ENCODE assay signal across 1 cellular context in the genomic region with DNA sequence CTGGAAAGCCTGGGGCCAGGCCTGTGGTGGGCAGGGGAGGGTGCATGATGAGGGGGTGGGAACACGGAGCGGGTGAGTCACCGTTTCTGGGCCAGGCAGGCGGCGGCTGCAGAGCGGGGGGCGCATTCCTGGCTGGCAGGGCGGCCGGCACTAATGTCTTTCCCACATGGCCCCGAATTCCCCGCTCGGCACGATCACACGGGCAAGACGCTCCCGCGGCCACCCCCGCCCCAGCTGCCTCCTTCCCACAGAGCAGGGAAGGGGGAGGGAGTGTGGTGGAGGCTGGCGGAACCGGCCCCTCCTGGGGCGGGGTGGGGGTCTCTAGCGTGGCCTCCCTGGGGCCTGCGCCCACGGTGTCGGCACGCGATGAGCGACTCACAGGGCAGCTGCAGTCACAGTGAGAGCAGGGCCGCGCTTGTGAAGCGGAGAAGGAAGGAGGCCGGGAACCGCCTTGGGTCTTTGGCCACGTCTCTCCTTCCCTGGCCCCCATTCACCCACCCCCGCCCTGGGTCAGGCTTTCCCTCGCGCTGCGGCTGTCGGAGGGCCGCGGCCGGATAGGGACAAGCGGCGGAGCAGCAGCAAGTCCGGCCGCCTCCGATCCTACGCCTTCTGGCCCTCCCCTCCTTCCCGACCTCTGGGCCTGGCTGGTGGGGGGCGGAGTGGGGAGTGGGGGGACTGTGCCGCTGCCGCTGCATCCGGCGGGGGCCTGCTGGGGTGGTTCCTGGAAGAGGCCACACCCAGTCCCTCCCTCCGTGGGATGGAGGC.
TF ChIP-seq lines count a peak whose summit lies in the region.

No MANE protein-coding gene starts in this region.

TF ChIP-seq in HepG2, 621 proteins besides CTCF, POLR2A, EP300 and RAD21 (continued from another document and continues in another):
- TF ChIP-seq, protein P1, sequence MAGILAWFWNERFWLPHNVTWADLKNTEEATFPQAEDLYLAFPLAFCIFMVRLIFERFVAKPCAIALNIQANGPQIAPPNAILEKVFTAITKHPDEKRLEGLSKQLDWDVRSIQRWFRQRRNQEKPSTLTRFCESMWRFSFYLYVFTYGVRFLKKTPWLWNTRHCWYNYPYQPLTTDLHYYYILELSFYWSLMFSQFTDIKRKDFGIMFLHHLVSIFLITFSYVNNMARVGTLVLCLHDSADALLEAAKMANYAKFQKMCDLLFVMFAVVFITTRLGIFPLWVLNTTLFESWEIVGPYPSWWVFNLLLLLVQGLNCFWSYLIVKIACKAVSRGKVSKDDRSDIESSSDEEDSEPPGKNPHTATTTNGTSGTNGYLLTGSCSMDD (CRISPR knock-in tag; IDR thresholded peaks at IDR 0.05): no peak
- TF ChIP-seq ZFP36 (IDR thresholded peaks at IDR 0.05; ENCODE audit: borderline replicate concordance, low read depth, low read length, partially characterized antibody): no peak
- TF ChIP-seq NONO (IDR thresholded peaks at IDR 0.05): no peak
- peak; percentile 23; the same call in 1 of the 2 replicates for TF ChIP-seq NONO (CRISPR knock-in tag; conservative IDR thresholded peaks at IDR 0.05)
- no peak for TF ChIP-seq U2AF1 (optimal IDR thresholded peaks at IDR 0.05; ENCODE audit: low read depth, low read length)
- TF ChIP-seq CC2D1A (CRISPR knock-in tag; IDR thresholded peaks at IDR 0.05): no peak
- no peak for TF ChIP-seq RNF2 (conservative IDR thresholded peaks at IDR 0.05; ENCODE audit: low read depth)
- TF ChIP-seq FOXJ3 (CRISPR knock-in tag; IDR thresholded peaks at IDR 0.05; ENCODE audit: borderline replicate concordance): no peak
- no peak for TF ChIP-seq SRSF9 (IDR thresholded peaks at IDR 0.05; ENCODE audit: borderline replicate concordance, insufficient read depth, low read depth, low read length, poor library complexity, severe bottlenecking)
- 0 out of 2 replicates have a peak, but pooled peaks have one; percentile 32 for TF ChIP-seq ZNF235 (CRISPR knock-in tag; IDR thresholded peaks at IDR 0.05; ENCODE audit: borderline replicate concordance)
- TF ChIP-seq SCMH1 (CRISPR knock-in tag; IDR thresholded peaks at IDR 0.05; ENCODE audit: borderline replicate concordance): no peak
- no peak for TF ChIP-seq FOXA1 (IDR thresholded peaks at IDR 0.05)
- 0 out of 2 replicates have a peak, but pooled peaks have one; percentile 1 for TF ChIP-seq FOXA1 (CRISPR knock-in tag; IDR thresholded peaks at IDR 0.05)
- TF ChIP-seq ZNF260 (CRISPR knock-in tag; IDR thresholded peaks at IDR 0.05; ENCODE audit: borderline replicate concordance, low read depth): no peak
- 0 out of 2 replicates have a peak, but pooled peaks have one; percentile 19 for TF ChIP-seq SOX5 (CRISPR knock-in tag; IDR thresholded peaks at IDR 0.05; ENCODE audit: borderline replicate concordance)
- no peak for TF ChIP-seq CBX2 (IDR thresholded peaks at IDR 0.05; ENCODE audit: low read depth, low read length)
- no peak for TF ChIP-seq CBX2 (CRISPR knock-in tag; IDR thresholded peaks at IDR 0.05; ENCODE audit: low read depth)
- no peak for TF ChIP-seq FOXK2 (IDR thresholded peaks at IDR 0.05)
- no peak for TF ChIP-seq CREB1 (IDR thresholded peaks at IDR 0.05)
- no peak for TF ChIP-seq CREB1 (CRISPR knock-in tag; IDR thresholded peaks at IDR 0.05)
- no peak for TF ChIP-seq JDP2 (CRISPR knock-in tag; IDR thresholded peaks at IDR 0.05; ENCODE audit: borderline replicate concordance)
- TF ChIP-seq MATR3 (CRISPR knock-in tag; IDR thresholded peaks at IDR 0.05): no peak
- TF ChIP-seq MED13 (CRISPR knock-in tag; IDR thresholded peaks at IDR 0.05): no peak
- peak; percentile 36; the same call in 1 of the 2 replicates for TF ChIP-seq PAX8 (CRISPR knock-in tag; IDR thresholded peaks at IDR 0.05; ENCODE audit: borderline replicate concordance)
- peak; percentile 69 for TF ChIP-seq POLR2G (IDR thresholded peaks at IDR 0.05; ENCODE audit: low read depth, low read length)
- TF ChIP-seq, protein P2, sequence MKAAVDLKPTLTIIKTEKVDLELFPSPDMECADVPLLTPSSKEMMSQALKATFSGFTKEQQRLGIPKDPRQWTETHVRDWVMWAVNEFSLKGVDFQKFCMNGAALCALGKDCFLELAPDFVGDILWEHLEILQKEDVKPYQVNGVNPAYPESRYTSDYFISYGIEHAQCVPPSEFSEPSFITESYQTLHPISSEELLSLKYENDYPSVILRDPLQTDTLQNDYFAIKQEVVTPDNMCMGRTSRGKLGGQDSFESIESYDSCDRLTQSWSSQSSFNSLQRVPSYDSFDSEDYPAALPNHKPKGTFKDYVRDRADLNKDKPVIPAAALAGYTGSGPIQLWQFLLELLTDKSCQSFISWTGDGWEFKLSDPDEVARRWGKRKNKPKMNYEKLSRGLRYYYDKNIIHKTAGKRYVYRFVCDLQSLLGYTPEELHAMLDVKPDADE (CRISPR knock-in tag; IDR thresholded peaks at IDR 0.05): no peak
- TF ChIP-seq, protein P3, sequence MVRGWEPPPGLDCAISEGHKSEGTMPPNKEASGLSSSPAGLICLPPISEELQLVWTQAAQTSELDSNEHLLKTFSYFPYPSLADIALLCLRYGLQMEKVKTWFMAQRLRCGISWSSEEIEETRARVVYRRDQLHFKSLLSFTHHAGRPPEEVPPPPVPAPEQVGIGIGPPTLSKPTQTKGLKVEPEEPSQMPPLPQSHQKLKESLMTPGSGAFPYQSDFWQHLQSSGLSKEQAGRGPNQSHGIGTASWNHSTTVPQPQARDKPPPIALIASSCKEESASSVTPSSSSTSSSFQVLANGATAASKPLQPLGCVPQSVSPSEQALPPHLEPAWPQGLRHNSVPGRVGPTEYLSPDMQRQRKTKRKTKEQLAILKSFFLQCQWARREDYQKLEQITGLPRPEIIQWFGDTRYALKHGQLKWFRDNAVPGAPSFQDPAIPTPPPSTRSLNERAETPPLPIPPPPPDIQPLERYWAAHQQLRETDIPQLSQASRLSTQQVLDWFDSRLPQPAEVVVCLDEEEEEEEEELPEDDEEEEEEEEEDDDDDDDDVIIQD (CRISPR knock-in tag; IDR thresholded peaks at IDR 0.05; ENCODE audit: low read depth): no peak
- peak; percentile 14; the same call in 1 of the 2 replicates for TF ChIP-seq ZNF780A (CRISPR knock-in tag; IDR thresholded peaks at IDR 0.05)
- TF ChIP-seq TAF1 (CRISPR knock-in tag; IDR thresholded peaks at IDR 0.05): peak; percentile 58
- no peak for TF ChIP-seq NR3C1 (CRISPR knock-in tag; IDR thresholded peaks at IDR 0.05)
- peak; percentile 16; the same call in 1 of the 2 replicates for TF ChIP-seq ZNF451 (CRISPR knock-in tag; IDR thresholded peaks at IDR 0.05)
- peak; percentile 27 for TF ChIP-seq ZNF883 (CRISPR knock-in tag; IDR thresholded peaks at IDR 0.05; ENCODE audit: not compliant biosample characterization)
- TF ChIP-seq, protein P4, sequence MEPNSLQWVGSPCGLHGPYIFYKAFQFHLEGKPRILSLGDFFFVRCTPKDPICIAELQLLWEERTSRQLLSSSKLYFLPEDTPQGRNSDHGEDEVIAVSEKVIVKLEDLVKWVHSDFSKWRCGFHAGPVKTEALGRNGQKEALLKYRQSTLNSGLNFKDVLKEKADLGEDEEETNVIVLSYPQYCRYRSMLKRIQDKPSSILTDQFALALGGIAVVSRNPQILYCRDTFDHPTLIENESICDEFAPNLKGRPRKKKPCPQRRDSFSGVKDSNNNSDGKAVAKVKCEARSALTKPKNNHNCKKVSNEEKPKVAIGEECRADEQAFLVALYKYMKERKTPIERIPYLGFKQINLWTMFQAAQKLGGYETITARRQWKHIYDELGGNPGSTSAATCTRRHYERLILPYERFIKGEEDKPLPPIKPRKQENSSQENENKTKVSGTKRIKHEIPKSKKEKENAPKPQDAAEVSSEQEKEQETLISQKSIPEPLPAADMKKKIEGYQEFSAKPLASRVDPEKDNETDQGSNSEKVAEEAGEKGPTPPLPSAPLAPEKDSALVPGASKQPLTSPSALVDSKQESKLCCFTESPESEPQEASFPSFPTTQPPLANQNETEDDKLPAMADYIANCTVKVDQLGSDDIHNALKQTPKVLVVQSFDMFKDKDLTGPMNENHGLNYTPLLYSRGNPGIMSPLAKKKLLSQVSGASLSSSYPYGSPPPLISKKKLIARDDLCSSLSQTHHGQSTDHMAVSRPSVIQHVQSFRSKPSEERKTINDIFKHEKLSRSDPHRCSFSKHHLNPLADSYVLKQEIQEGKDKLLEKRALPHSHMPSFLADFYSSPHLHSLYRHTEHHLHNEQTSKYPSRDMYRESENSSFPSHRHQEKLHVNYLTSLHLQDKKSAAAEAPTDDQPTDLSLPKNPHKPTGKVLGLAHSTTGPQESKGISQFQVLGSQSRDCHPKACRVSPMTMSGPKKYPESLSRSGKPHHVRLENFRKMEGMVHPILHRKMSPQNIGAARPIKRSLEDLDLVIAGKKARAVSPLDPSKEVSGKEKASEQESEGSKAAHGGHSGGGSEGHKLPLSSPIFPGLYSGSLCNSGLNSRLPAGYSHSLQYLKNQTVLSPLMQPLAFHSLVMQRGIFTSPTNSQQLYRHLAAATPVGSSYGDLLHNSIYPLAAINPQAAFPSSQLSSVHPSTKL (CRISPR knock-in tag; IDR thresholded peaks at IDR 0.05): peak; percentile 27; the same call in 1 of the 2 replicates
- no peak for TF ChIP-seq RELA (CRISPR knock-in tag; IDR thresholded peaks at IDR 0.05)
- TF ChIP-seq, protein P5, sequence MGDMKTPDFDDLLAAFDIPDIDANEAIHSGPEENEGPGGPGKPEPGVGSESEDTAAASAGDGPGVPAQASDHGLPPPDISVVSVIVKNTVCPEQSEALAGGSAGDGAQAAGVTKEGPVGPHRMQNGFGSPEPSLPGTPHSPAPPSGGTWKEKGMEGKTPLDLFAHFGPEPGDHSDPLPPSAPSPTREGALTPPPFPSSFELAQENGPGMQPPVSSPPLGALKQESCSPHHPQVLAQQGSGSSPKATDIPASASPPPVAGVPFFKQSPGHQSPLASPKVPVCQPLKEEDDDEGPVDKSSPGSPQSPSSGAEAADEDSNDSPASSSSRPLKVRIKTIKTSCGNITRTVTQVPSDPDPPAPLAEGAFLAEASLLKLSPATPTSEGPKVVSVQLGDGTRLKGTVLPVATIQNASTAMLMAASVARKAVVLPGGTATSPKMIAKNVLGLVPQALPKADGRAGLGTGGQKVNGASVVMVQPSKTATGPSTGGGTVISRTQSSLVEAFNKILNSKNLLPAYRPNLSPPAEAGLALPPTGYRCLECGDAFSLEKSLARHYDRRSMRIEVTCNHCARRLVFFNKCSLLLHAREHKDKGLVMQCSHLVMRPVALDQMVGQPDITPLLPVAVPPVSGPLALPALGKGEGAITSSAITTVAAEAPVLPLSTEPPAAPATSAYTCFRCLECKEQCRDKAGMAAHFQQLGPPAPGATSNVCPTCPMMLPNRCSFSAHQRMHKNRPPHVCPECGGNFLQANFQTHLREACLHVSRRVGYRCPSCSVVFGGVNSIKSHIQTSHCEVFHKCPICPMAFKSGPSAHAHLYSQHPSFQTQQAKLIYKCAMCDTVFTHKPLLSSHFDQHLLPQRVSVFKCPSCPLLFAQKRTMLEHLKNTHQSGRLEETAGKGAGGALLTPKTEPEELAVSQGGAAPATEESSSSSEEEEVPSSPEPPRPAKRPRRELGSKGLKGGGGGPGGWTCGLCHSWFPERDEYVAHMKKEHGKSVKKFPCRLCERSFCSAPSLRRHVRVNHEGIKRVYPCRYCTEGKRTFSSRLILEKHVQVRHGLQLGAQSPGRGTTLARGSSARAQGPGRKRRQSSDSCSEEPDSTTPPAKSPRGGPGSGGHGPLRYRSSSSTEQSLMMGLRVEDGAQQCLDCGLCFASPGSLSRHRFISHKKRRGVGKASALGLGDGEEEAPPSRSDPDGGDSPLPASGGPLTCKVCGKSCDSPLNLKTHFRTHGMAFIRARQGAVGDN (CRISPR knock-in tag; IDR thresholded peaks at IDR 0.05): peak; percentile 88
- TF ChIP-seq TCF12 (IDR thresholded peaks at IDR 0.05): no peak
- no peak for TF ChIP-seq TCF12 (CRISPR knock-in tag; IDR thresholded peaks at IDR 0.05)
- no peak for TF ChIP-seq YEATS2 (CRISPR knock-in tag; IDR thresholded peaks at IDR 0.05; ENCODE audit: borderline replicate concordance)
- TF ChIP-seq ZNF878 (CRISPR knock-in tag; IDR thresholded peaks at IDR 0.05): no peak
- TF ChIP-seq, protein P6, sequence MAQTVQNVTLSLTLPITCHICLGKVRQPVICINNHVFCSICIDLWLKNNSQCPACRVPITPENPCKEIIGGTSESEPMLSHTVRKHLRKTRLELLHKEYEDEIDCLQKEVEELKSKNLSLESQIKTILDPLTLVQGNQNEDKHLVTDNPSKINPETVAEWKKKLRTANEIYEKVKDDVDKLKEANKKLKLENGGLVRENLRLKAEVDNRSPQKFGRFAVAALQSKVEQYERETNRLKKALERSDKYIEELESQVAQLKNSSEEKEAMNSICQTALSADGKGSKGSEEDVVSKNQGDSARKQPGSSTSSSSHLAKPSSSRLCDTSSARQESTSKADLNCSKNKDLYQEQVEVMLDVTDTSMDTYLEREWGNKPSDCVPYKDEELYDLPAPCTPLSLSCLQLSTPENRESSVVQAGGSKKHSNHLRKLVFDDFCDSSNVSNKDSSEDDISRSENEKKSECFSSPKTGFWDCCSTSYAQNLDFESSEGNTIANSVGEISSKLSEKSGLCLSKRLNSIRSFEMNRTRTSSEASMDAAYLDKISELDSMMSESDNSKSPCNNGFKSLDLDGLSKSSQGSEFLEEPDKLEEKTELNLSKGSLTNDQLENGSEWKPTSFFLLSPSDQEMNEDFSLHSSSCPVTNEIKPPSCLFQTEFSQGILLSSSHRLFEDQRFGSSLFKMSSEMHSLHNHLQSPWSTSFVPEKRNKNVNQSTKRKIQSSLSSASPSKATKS (CRISPR knock-in tag; IDR thresholded peaks at IDR 0.05): no peak
- peak; percentile 34; the same call in 1 of the 2 replicates for TF ChIP-seq GATA4 (IDR thresholded peaks at IDR 0.05; ENCODE audit: borderline replicate concordance, low read depth)
- TF ChIP-seq MEF2D (CRISPR knock-in tag; IDR thresholded peaks at IDR 0.05): 0 out of 2 replicates have a peak, but pooled peaks have one; percentile 72
- TF ChIP-seq BCL6 (CRISPR knock-in tag; IDR thresholded peaks at IDR 0.05): no peak
- TF ChIP-seq ZNF615 (CRISPR knock-in tag; IDR thresholded peaks at IDR 0.05; ENCODE audit: borderline replicate concordance): no peak
- peak; percentile 46; the same call in 1 of the 2 replicates for TF ChIP-seq ZNF446 (CRISPR knock-in tag; IDR thresholded peaks at IDR 0.05)
- TF ChIP-seq SMARCE1 (IDR thresholded peaks at IDR 0.05; ENCODE audit: borderline replicate concordance): no peak
- peak; percentile 62; the same call in 1 of the 2 replicates for TF ChIP-seq ZNF317 (CRISPR knock-in tag; IDR thresholded peaks at IDR 0.05)
- TF ChIP-seq FIP1L1 (IDR thresholded peaks at IDR 0.05; ENCODE audit: borderline replicate concordance, insufficient read depth, low read depth, low read length): no peak
- TF ChIP-seq KAT7 (CRISPR knock-in tag; IDR thresholded peaks at IDR 0.05; ENCODE audit: borderline replicate concordance): peak; percentile 49; the same call in 1 of the 2 replicates
- TF ChIP-seq SP140L (CRISPR knock-in tag; IDR thresholded peaks at IDR 0.05; ENCODE audit: borderline replicate concordance): no peak
- TF ChIP-seq ONECUT2 (CRISPR knock-in tag; IDR thresholded peaks at IDR 0.05): no peak
- no peak for TF ChIP-seq NFKBIZ (CRISPR knock-in tag; IDR thresholded peaks at IDR 0.05)
